ENCODE assay signal across 1 cellular context in genomic region chr15:51098331-51098619, GRCh38.
TF ChIP-seq lines count a peak whose summit lies in the region.

No MANE protein-coding gene starts in this region.

TF ChIP-seq in HepG2, 621 proteins besides CTCF, POLR2A, EP300 and RAD21:
- TF ChIP-seq NR2F1 (CRISPR knock-in tag; IDR thresholded peaks at IDR 0.05): 0 out of 4 replicates have a peak, but pooled peaks of 1 of the 2 experiments have one; percentile 21
- no peak for TF ChIP-seq NR0B2 (CRISPR knock-in tag; IDR thresholded peaks at IDR 0.05)
- no peak for TF ChIP-seq ZNF260 (CRISPR knock-in tag; IDR thresholded peaks at IDR 0.05; ENCODE audit: borderline replicate concordance, low read depth)
- 0 out of 2 replicates have a peak, but pooled peaks have one; percentile 36 for TF ChIP-seq NR2F6 (IDR thresholded peaks at IDR 0.05)
- no peak for TF ChIP-seq NR2F6 (CRISPR knock-in tag; IDR thresholded peaks at IDR 0.05)
- no peak for TF ChIP-seq ARHGAP35 (CRISPR knock-in tag; IDR thresholded peaks at IDR 0.05; ENCODE audit: borderline replicate concordance)
- peak; percentile 63 for TF ChIP-seq HNF4A (CRISPR knock-in tag; IDR thresholded peaks at IDR 0.05)
- peak; percentile 57; the same call in 1 of the 2 replicates for TF ChIP-seq HNF4G (IDR thresholded peaks at IDR 0.05; ENCODE audit: borderline replicate concordance, low read depth, low read length)
- TF ChIP-seq HNF4G (CRISPR knock-in tag; IDR thresholded peaks at IDR 0.05; ENCODE audit: borderline replicate concordance, low read depth): no peak
- TF ChIP-seq STAG1 (CRISPR knock-in tag; IDR thresholded peaks at IDR 0.05): no peak
- no peak for TF ChIP-seq SP5 (CRISPR knock-in tag; IDR thresholded peaks at IDR 0.05; ENCODE audit: borderline replicate concordance, low read depth)
- TF ChIP-seq KLF15 (CRISPR knock-in tag; IDR thresholded peaks at IDR 0.05; ENCODE audit: borderline replicate concordance): no peak
- no peak for TF ChIP-seq ZBTB4 (CRISPR knock-in tag; IDR thresholded peaks at IDR 0.05; ENCODE audit: borderline replicate concordance)
TF ChIP-seq in HepG2: peak in this region for 4.
